In the genomic region with DNA sequence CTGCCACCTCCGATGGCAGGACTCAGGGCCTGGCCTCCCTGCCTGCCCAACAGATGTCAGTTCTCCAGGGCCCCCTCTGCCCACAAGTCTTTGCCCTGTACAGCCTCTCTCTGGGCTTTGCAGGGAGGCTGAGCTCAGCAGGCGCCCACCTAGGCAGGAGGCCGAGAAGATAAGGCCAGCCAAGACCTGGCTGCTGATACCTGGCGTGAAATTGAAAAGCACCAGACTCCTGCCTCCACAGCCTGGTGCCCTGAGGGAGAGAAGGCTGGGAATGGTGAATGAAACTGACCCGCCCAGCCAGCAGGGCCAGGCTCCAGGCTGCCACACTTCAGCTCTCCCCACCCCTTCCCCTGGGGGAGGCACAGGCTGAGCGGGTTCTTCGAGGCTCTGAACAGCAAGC, we compare ENCODE assay signal across 2 cellular contexts.
TF ChIP-seq lines count a peak whose summit lies in the region.

No MANE protein-coding gene starts in this region.

TF ChIP-seq in HEK293, 187 proteins besides CTCF, POLR2A, EP300 and RAD21:
- 0 out of 2 replicates have a peak, but pooled peaks have one; percentile 12 for TF ChIP-seq GLIS1 (tag by site-specific recombination; IDR thresholded peaks at IDR 0.05)
- no peak for TF ChIP-seq ZNF76 (tag by site-specific recombination; IDR thresholded peaks at IDR 0.05; ENCODE audit: borderline replicate concordance, low read depth)
- TF ChIP-seq ZIC2 (tag by site-specific recombination; IDR thresholded peaks at IDR 0.05): peak; percentile 87

TF ChIP-seq in H1, 55 proteins besides CTCF, POLR2A, EP300 and RAD21:
- no peak for TF ChIP-seq SIX5 (IDR thresholded peaks at IDR 0.05; ENCODE audit: low read depth, low read length)
- no peak for TF ChIP-seq ASH2L (IDR thresholded peaks at IDR 0.05; ENCODE audit: low read length)
